In the genomic region with DNA sequence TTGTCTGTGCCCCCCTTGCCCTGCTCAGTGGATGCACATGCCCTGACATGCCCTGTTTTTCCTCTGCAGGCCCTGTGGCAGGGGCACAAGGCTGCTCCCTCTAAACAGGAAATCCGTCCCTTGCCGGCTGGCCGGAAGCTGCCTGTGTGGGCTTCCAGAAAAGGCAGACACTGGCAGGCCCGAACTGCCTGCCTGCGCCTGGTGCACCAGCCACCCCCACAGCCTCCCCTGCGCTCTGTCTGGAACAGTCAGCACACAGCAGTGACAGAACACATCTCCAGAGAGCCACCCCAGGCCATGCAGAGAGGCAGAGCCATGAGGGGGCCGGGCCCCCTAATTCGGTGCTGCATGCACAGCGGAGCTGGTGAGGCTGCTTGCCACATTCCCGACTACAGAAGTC, we compare ENCODE assay signal across 10 cellular contexts. TPM values are rescaled to one million over a fixed set of nuclear protein-coding genes. Genes with fewer than 3 reads are reported as not detected.
DNase-seq lines count a peak whose midpoint lies in the region; TF ChIP-seq lines count a peak whose summit lies in the region.
"Had no signal": no experiment of that assay in that cellular context is flagged by ENCODE, and none has a peak within 500 bp of the region (broad histone marks: within the 10 kb centered on the region; RNA-seq: fewer than 3 reads in every experiment).

No MANE protein-coding gene starts in this region.

- TF ChIP-seq POLR2A in erythroblast (IDR thresholded peaks at IDR 0.05; ENCODE audit: low read length) = no peak

- in situ Hi-C loops in GM13976 (cut with MboI; ENCODE audit: low sequenced_read_pairs, unreplicated experiment) = no loop called here

- DNase-seq in HT1080 (ENCODE audit: low read depth) (peak; percentile 18), activated T-cell treated with anti-CD3 and anti-CD28 coated beads for 48 hours (ENCODE audit: low read depth) (peak; percentile 17), head of caudate nucleus (peak in 41 of 42 donors; percentile 20 to 84 (median 66)), COR-L47 (lab: John Stamatoyannopoulos, UW) (no peak), NCI-H1105 (lab: John Stamatoyannopoulos, UW) (no peak), GM13976 (ENCODE audit: low spot score) (no peak), erythroblast (lab: John Stamatoyannopoulos, UW) (no peak)
- peak; percentile 32 for DNase-seq in stimulated activated CD4-positive, alpha-beta T cell treated with anti-CD3 and anti-CD28 coated beads, Interleukin-1b, Interleukin-23, amount 100 ng/mL, for 48 hours
- DNase-seq: NCI-H2029 treated with DMSO at 0.1 percent for 48 hours, T1000 had no signal

- TF ChIP-seq CTCF in GM13976 (IDR thresholded peaks at IDR 0.05; ENCODE audit: borderline replicate concordance, control extremely low read depth, extremely low read depth, insufficient read depth, missing control alignments) = no peak

- intact Hi-C loops in head of caudate nucleus (cut with DNase I) = no loop called here

RNA-seq across cellular contexts. Expression of a gene that starts 33.5 kb away (rescaled TPM):
- not detected in 2 replicates for total RNA-seq in HT1080 (2014; rRNA removed; shearing (Covaris generic))
- polyA plus RNA-seq in HT1080 (2015; cell fraction: cytosol; rRNA removed) = not detected in 2 replicates
- polyA plus RNA-seq in HT1080 (2015; cell fraction: nucleus; rRNA removed) = not detected in 2 replicates

Comparison
In these comparisons a context has a peak if more than half of its experiments do, and no peak if none do; other contexts are left out.
1. DNase-seq: peak in HT1080 (single experiment), activated T-cell treated with anti-CD3 and anti-CD28 coated beads for 48 hours (single experiment), head of caudate nucleus (41 of 42) and stimulated activated CD4-positive, alpha-beta T cell treated with anti-CD3 and anti-CD28 coated beads, Interleukin-1b, Interleukin-23, amount 100 ng/mL, for 48 hours (single experiment); none in COR-L47 (single experiment), NCI-H1105 (single experiment), GM13976 (single experiment) and erythroblast (0 of 2).